Comparison of ENCODE assay signal across 9 cellular contexts in the genomic region with DNA sequence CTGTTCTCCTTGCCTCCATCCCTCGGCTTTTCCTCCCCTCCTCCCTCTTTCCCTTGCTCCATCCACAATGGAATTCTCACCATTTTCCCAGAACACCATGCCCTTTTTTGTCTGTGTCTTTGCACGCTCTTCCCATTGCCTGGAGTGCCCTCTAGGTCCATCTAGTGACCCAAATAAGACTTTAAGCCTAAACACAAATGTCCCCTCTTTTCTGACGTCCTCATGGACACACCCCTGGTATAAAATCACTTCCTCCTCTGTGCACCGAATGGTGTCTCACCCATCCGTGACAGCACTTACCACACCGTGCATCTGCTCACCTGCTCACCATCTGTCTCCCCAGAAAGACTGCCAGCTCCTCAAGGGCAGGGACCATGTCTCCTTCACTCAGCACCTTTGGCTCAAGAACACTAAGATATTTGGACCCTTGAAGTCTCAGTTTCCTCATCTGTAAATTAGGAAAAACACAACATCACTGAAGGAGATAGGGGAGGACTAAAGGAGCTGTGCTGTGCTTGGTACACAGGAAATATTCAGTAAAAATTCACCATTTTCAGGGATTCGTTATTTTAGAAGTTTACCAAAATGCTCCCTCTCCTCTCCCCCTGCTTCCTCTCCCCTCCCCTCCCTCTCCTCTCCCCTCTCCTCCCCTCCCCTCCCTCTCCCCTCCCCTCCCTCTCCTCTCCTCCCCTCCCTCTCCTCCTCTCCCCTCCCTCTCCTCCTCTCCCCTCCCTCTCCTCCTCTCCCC. TPM values are rescaled to one million over a fixed set of nuclear protein-coding genes. Genes with fewer than 3 reads are reported as not detected.
DNase-seq lines count a peak whose midpoint lies in the region; ATAC-seq, FAIRE-seq and TF ChIP-seq lines count a peak whose summit lies in the region.
"Had no signal": no experiment of that assay in that cellular context is flagged by ENCODE, and none has a peak within 500 bp of the region (broad histone marks: within the 10 kb centered on the region; RNA-seq: fewer than 3 reads in every experiment).

No MANE protein-coding gene starts in this region.

- H3K79me2 ChIP-seq in ACC112 (ENCODE audit: control insufficient read depth, insufficient read depth, low read length, unreplicated experiment), result no peaks in the 10 kb centered on the region

- TF ChIP-seq CTCF in fibroblast of mammary gland (conservative IDR thresholded peaks at IDR 0.05; ENCODE audit: control insufficient read depth, insufficient read depth, low read depth, low read length), result peak; percentile 46

- H3K27me3 ChIP-seq in ACC112 (ENCODE audit: insufficient read depth, low read length) (no peaks in the 10 kb centered on the region), aorta (ENCODE audit: control insufficient read depth in 1 of 2, insufficient read depth in 2 of 2, low read length in 1 of 2) (no peaks in the 10 kb centered on the region)

- no peak overlapping the region for H3K4me3 Mint-ChIP-seq in activated T-helper 17 cell treated with anti-CD3 and anti-CD28 coated beads, Interleukin-2, amount 50 U/mL, for 72 hours
- H3K4me3 Mint-ChIP-seq: nephron had no signal

- peak overlapping the region; percentile 0 for H2AFZ ChIP-seq in ACC112 (ENCODE audit: low read length, unreplicated experiment)

- no peak for FAIRE-seq in GM19239 (lab: Jason Lieb, UNC)

- H3K9me3 Mint-ChIP-seq in activated T-helper 17 cell treated with anti-CD3 and anti-CD28 coated beads, Interleukin-2, amount 50 U/mL, for 72 hours, result no peaks in the 10 kb centered on the region
- H3K9me3 Mint-ChIP-seq: nephron had no signal

- H3K36me3 ChIP-seq in ACC112 (ENCODE audit: insufficient read depth, low read length) (no peaks in the 10 kb centered on the region), aorta (ENCODE audit: control insufficient read depth in 1 of 2, insufficient read depth in 2 of 2, low read length in 1 of 2) (no peaks in the 10 kb centered on the region)

- 25 to 34% methylated on average over 7 of the region's 7 CpGs for WGBS in aorta, 2 donors

- peak; percentile 42 for ATAC-seq in aorta (ENCODE audit: low FRiP score)
- ATAC-seq in activated T-helper 17 cell treated with anti-CD3 and anti-CD28 coated beads, Interleukin-2, amount 50 U/mL, for 72 hours (replicated peaks), result no peak

- no peaks in the 10 kb centered on the region for H3K36me3 Mint-ChIP-seq in activated T-helper 17 cell treated with anti-CD3 and anti-CD28 coated beads, Interleukin-2, amount 50 U/mL, for 72 hours (ENCODE audit: low read depth)

- no peaks in the 10 kb centered on the region for H3K9me3 ChIP-seq in aorta (ENCODE audit: control insufficient read depth, low read length)

- intact Hi-C loops in aorta (cut with DNase I), result loop anchor here in 1 of 2 donors (10.0 kb wide), 1 partner anchor 108 kb away; the partner anchor contains the start of gene PODN

- H3K4me1 ChIP-seq in ACC112 (ENCODE audit: control insufficient read depth, insufficient read depth, low read length, unreplicated experiment) (peaks cover 10% of the 10 kb centered on the region), aorta (ENCODE audit: control insufficient read depth in 1 of 2, insufficient read depth in 2 of 2, low read length in 2 of 2) (peaks cover 0 to 4% of the 10 kb centered on the region in 2 donors)

- no peak overlapping the region for H3K4me3 ChIP-seq in ACC112 (ENCODE audit: low read depth, low read length)
- H3K4me3 ChIP-seq in fibroblast of mammary gland (ENCODE audit: control insufficient read depth, low read depth, low read length), result no peak overlapping the region
- H3K4me3 ChIP-seq in aorta (ENCODE audit: low read length in 2 of 2), result no peak overlapping the region

- DNase-seq in GM19239 (ENCODE audit: insufficient read length, low spot score) (peak; percentile 34), NCI-H82 treated with DMSO at 0.1 percent for 48 hours (lab: John Stamatoyannopoulos, UW; ENCODE audit: unreplicated experiment) (peak; percentile 80), fibroblast of mammary gland (ENCODE audit: low read depth) (peak; percentile 73), aorta (no peak), inferior parietal cortex (ENCODE audit: extremely low spot score) (no peak), NCI-H1436 treated with DMSO at 0.1 percent for 48 hours (lab: John Stamatoyannopoulos, UW) (no peak)

- H3K27ac Mint-ChIP-seq in activated T-helper 17 cell treated with anti-CD3 and anti-CD28 coated beads, Interleukin-2, amount 50 U/mL, for 72 hours, result no peak overlapping the region

- H3K27me3 Mint-ChIP-seq in activated T-helper 17 cell treated with anti-CD3 and anti-CD28 coated beads, Interleukin-2, amount 50 U/mL, for 72 hours, result peaks cover 29% of the 10 kb centered on the region

- H3K27ac ChIP-seq in ACC112 (ENCODE audit: low read depth, low read length), result no peak overlapping the region
- H3K27ac ChIP-seq in aorta (ENCODE audit: low read depth in 1 of 2, low read length in 2 of 2), result no peak overlapping the region

- H3K4me1 Mint-ChIP-seq in activated T-helper 17 cell treated with anti-CD3 and anti-CD28 coated beads, Interleukin-2, amount 50 U/mL, for 72 hours, result peaks cover 8% of the 10 kb centered on the region
- H3K4me1 Mint-ChIP-seq: nephron had no signal

RNA-seq across cellular contexts. Expression of gene CPT2, which starts 23.7 kb away (rescaled TPM):
- 10 to 100 TPM in 1 of 2 donors, 1 to 10 TPM in 1; 9.2 to 10.5 TPM for total RNA-seq in aorta
- polyA plus RNA-seq in aorta, result 10 to 100 TPM in 1 of 2 donors, 1 to 10 TPM in 1; 7.8 to 12.8 TPM
- total RNA-seq in activated T-helper 17 cell treated with anti-CD3 and anti-CD28 coated beads, Interleukin-2, amount 50 U/mL, for 72 hours, result 10 to 100 TPM; 14.5 to 16.5 TPM

RNA-seq across cellular contexts. Expression of gene SLC1A7, which starts 30.5 kb away (rescaled TPM):
- 1 to 10 TPM in 1 of 2 donors, under 1 TPM in 1; 0.16 to 1.4 TPM for total RNA-seq in aorta
- polyA plus RNA-seq in aorta, result under 1 TPM in 1 of 2 donors, not detected in 1; 0.25 TPM
- not detected for total RNA-seq in activated T-helper 17 cell treated with anti-CD3 and anti-CD28 coated beads, Interleukin-2, amount 50 U/mL, for 72 hours

RNA-seq across cellular contexts. Expression of gene CZIB, which starts 47.5 kb away (rescaled TPM):
- 10 to 100 TPM; 45.6 to 66.5 TPM for total RNA-seq in aorta
- polyA plus RNA-seq in aorta, result 100 to 1,000 TPM in 1 of 2 donors, 10 to 100 TPM in 1; 89.7 to 126 TPM
- total RNA-seq in activated T-helper 17 cell treated with anti-CD3 and anti-CD28 coated beads, Interleukin-2, amount 50 U/mL, for 72 hours, result 10 to 100 TPM; 43.0 to 48.8 TPM

Comparison
In these comparisons a context has a peak if more than half of its experiments do, and no peak if none do; other contexts are left out.
1. DNase-seq: peak in GM19239 (single experiment), NCI-H82 treated with DMSO at 0.1 percent for 48 hours (single experiment) and fibroblast of mammary gland (single experiment); none in aorta (0 of 2), inferior parietal cortex (single experiment) and NCI-H1436 treated with DMSO at 0.1 percent for 48 hours (single experiment).